1 cellular context compared by ENCODE assay signal in genomic region chr13:26253787-26254582, GRCh38.
TF ChIP-seq lines count a peak whose summit lies in the region.

CDK8 (plus strand) TSS chr13:26254129; CDS start chr13:26254642, 513 bp downstream.

TF ChIP-seq in HepG2, 621 proteins besides CTCF, POLR2A, EP300 and RAD21 (continued from another document and continues in another):
- TF ChIP-seq ZNF513 (CRISPR knock-in tag; conservative IDR thresholded peaks at IDR 0.05) (no peak), SPEN (CRISPR knock-in tag; IDR thresholded peaks at IDR 0.05; ENCODE audit: low read depth) (peak; percentile 76), NFYB (CRISPR knock-in tag; IDR thresholded peaks at IDR 0.05) (peak; percentile 48), NPAS2 (CRISPR knock-in tag; IDR thresholded peaks at IDR 0.05; ENCODE audit: borderline replicate concordance) (no peak), ARID5B (CRISPR knock-in tag; IDR thresholded peaks at IDR 0.05) (0 out of 2 replicates have a peak, but pooled peaks have one; percentile 17), PAWR (CRISPR knock-in tag; IDR thresholded peaks at IDR 0.05; ENCODE audit: borderline replicate concordance) (no peak), NR2F1 (CRISPR knock-in tag; IDR thresholded peaks at IDR 0.05) (0 out of 4 replicates have a peak, but pooled peaks of 1 of the 2 experiments have one; percentile 14), ZNF724P (CRISPR knock-in tag; IDR thresholded peaks at IDR 0.05; ENCODE audit: borderline replicate concordance) (no peak), ZNF687 (CRISPR knock-in tag; IDR thresholded peaks at IDR 0.05) (peak; percentile 71), PCBP1 (IDR thresholded peaks at IDR 0.05; ENCODE audit: borderline replicate concordance, low read depth, low read length) (no peak), ZNF512 (CRISPR knock-in tag; IDR thresholded peaks at IDR 0.05) (no peak), E2F2 (CRISPR knock-in tag; IDR thresholded peaks at IDR 0.05; ENCODE audit: borderline replicate concordance) (no peak), ZNF234 (CRISPR knock-in tag; conservative IDR thresholded peaks at IDR 0.05) (no peak), ZNF607 (CRISPR knock-in tag; IDR thresholded peaks at IDR 0.05; ENCODE audit: borderline replicate concordance) (no peak), SP140L (CRISPR knock-in tag; IDR thresholded peaks at IDR 0.05; ENCODE audit: borderline replicate concordance) (no peak), ATAD3A (CRISPR knock-in tag; IDR thresholded peaks at IDR 0.05) (no peak), MAF1 (CRISPR knock-in tag; IDR thresholded peaks at IDR 0.05; ENCODE audit: borderline replicate concordance) (peak; percentile 42; the same call in 1 of the 2 replicates), ZNF547 (CRISPR knock-in tag; IDR thresholded peaks at IDR 0.05) (no peak), ELF4 (CRISPR knock-in tag; IDR thresholded peaks at IDR 0.05; ENCODE audit: borderline replicate concordance) (no peak), LCORL (IDR thresholded peaks at IDR 0.05) (no peak), LCORL (CRISPR knock-in tag; IDR thresholded peaks at IDR 0.05) (peak; percentile 75), CREB1 (IDR thresholded peaks at IDR 0.05) (peak; percentile 59; the same call in 1 of the 2 replicates), CREB1 (CRISPR knock-in tag; IDR thresholded peaks at IDR 0.05) (peak; percentile 90), NFKB2 (CRISPR knock-in tag; IDR thresholded peaks at IDR 0.05; ENCODE audit: borderline replicate concordance) (peak; percentile 37; the same call in 1 of the 2 replicates), IKZF1 (IDR thresholded peaks at IDR 0.05) (no peak), ZNF335 (CRISPR knock-in tag; IDR thresholded peaks at IDR 0.05) (peak; percentile 90), MTA3 (CRISPR knock-in tag; IDR thresholded peaks at IDR 0.05) (no peak), ZFP36L2 (CRISPR knock-in tag; IDR thresholded peaks at IDR 0.05) (no peak), TFDP1 (CRISPR knock-in tag; IDR thresholded peaks at IDR 0.05; ENCODE audit: borderline replicate concordance) (peak; percentile 86), IKZF5 (CRISPR knock-in tag; IDR thresholded peaks at IDR 0.05) (peak; percentile 71; the same call in 1 of the 2 replicates), ZBTB44 (CRISPR knock-in tag; IDR thresholded peaks at IDR 0.05) (no peak), ZNF280B (CRISPR knock-in tag; IDR thresholded peaks at IDR 0.05; ENCODE audit: borderline replicate concordance) (peak; percentile 77; the same call in 1 of the 2 replicates), IRX3 (CRISPR knock-in tag; IDR thresholded peaks at IDR 0.05; ENCODE audit: borderline replicate concordance, low read depth) (no peak), MAZ (IDR thresholded peaks at IDR 0.05; ENCODE audit: borderline replicate concordance, low read depth, low read length) (peak; percentile 68; the same call in 1 of the 2 replicates), MAZ (CRISPR knock-in tag; IDR thresholded peaks at IDR 0.05; ENCODE audit: low read depth) (peak; percentile 66), SNAI1 (CRISPR knock-in tag; IDR thresholded peaks at IDR 0.05; ENCODE audit: borderline replicate concordance) (no peak), TFE3 (CRISPR knock-in tag; IDR thresholded peaks at IDR 0.05) (no peak; the same call in 1 of the 2 replicates), TRIM24 (CRISPR knock-in tag; IDR thresholded peaks at IDR 0.05) (no peak), HOXA9 (CRISPR knock-in tag; IDR thresholded peaks at IDR 0.05; ENCODE audit: borderline replicate concordance) (no peak), SIX1 (CRISPR knock-in tag; IDR thresholded peaks at IDR 0.05; ENCODE audit: borderline replicate concordance) (no peak), ZBTB7A (CRISPR knock-in tag; IDR thresholded peaks at IDR 0.05) (no peak), ZNF160 (CRISPR knock-in tag; IDR thresholded peaks at IDR 0.05) (no peak), ZNF670 (CRISPR knock-in tag; IDR thresholded peaks at IDR 0.05; ENCODE audit: borderline replicate concordance) (0 out of 2 replicates have a peak, but pooled peaks have one; percentile 37), ZNF20 (CRISPR knock-in tag; IDR thresholded peaks at IDR 0.05) (no peak)
